In genomic region chr12:232731-233614, GRCh38 we compare ENCODE assay signal across 1 cellular context.
TF ChIP-seq lines count a peak whose summit lies in the region.

No MANE protein-coding gene starts in this region.

TF ChIP-seq in H1, 55 proteins besides CTCF, POLR2A, EP300 and RAD21:
- TF ChIP-seq CHD2 (IDR thresholded peaks at IDR 0.05; ENCODE audit: low read length) (no peak), POLR2AphosphoS5 (IDR thresholded peaks at IDR 0.05; ENCODE audit: low read depth, low read length) (no peak), CHD7 (IDR thresholded peaks at IDR 0.05; ENCODE audit: insufficient replicate concordance, low read length) (no peak), MAFK (IDR thresholded peaks at IDR 0.05; ENCODE audit: low read depth, low read length) (no peak), CEBPB (IDR thresholded peaks at IDR 0.05; ENCODE audit: low read depth, low read length) (no peak), USF2 (IDR thresholded peaks at IDR 0.05; ENCODE audit: low read length) (no peak), CBX8 (IDR thresholded peaks at IDR 0.05; ENCODE audit: borderline replicate concordance, low read depth, low read length) (no peak)
